ENCODE assay signal across 8 cellular contexts in genomic region chr5:174419523-174420132, GRCh38.
A peak's percentile ranks its signal among the peaks of the same experiment; 100 is the strongest.
DNase-seq lines count a peak whose midpoint lies in the region; ATAC-seq and FAIRE-seq lines count a peak whose summit lies in the region.

No MANE protein-coding gene starts in this region.

- ATAC-seq in GM21526 (IDR thresholded peaks at IDR 0.05; ENCODE audit: low FRiP score, unreplicated experiment): peak; percentile 85

- no peaks in the 10 kb centered on the region for H4K20me1 ChIP-seq in Karpas-422 (ENCODE audit: insufficient read depth, low read depth, low read length)

- no peak overlapping the region for H2AFZ ChIP-seq in Karpas-422 (ENCODE audit: low read length)

- no peak overlapping the region for H3K27ac ChIP-seq in Karpas-422 (ENCODE audit: low read length)
- H3K27ac ChIP-seq in SJSA1: no peak overlapping the region

- no peaks in the 10 kb centered on the region for H3K9me2 ChIP-seq in Karpas-422 (replicated peaks; ENCODE audit: insufficient read depth, low read length)

- no peaks in the 10 kb centered on the region for H3K4me1 ChIP-seq in Karpas-422 (ENCODE audit: low read length)
- H3K4me1 ChIP-seq in SJSA1 (replicated peaks): no peaks in the 10 kb centered on the region

- DNase-seq in COR-L47 (lab: John Stamatoyannopoulos, UW) (peak; percentile 95), Karpas-422 (peak; percentile 91), SJSA1 (ENCODE audit: low read depth in 1 of 2, low spot score in 2 of 2) (peak; percentile 72 to 91), frontal cortex (ENCODE audit: low spot score in 2 of 2) (peak; percentile 29 to 76), non-pigmented ciliary epithelial cell (ENCODE audit: low read depth) (peak; percentile 77), superior temporal gyrus (ENCODE audit: extremely low spot score) (peak; percentile 98)
- peak; percentile 77 for DNase-seq in activated gamma-delta T cell treated with anti-CD3 and anti-CD28 coated beads, Interleukin-2, amount 50 U/mL, for 16 hours (ENCODE audit: low read depth)

- H3K79me2 ChIP-seq in Karpas-422 (ENCODE audit: low read length): no peaks in the 10 kb centered on the region

- FAIRE-seq in frontal cortex (lab: Jason Lieb, UNC): peak; percentile 43

- H3K9me3 ChIP-seq in Karpas-422 (ENCODE audit: low read length) (no peaks in the 10 kb centered on the region), SJSA1 (replicated peaks) (no peaks in the 10 kb centered on the region)

- H3K27me3 ChIP-seq in Karpas-422 (ENCODE audit: low read length): no peaks in the 10 kb centered on the region
- H3K27me3 ChIP-seq in SJSA1 (replicated peaks): no peaks in the 10 kb centered on the region; the same call in 1 of the 2 replicates

- H3K36me3 ChIP-seq in Karpas-422 (ENCODE audit: insufficient read depth, low read length) (no peaks in the 10 kb centered on the region), SJSA1 (no peaks in the 10 kb centered on the region)

- H3K4me3 ChIP-seq in Karpas-422 (ENCODE audit: low read length) (no peak overlapping the region), SJSA1 (no peak overlapping the region)

- no peak overlapping the region for H3K4me2 ChIP-seq in Karpas-422 (ENCODE audit: low read depth, low read length, poor library complexity, severe bottlenecking)

- H3K9ac ChIP-seq in Karpas-422 (ENCODE audit: low read length): no peak overlapping the region
